1 cellular context compared by ENCODE assay signal in the genomic region with DNA sequence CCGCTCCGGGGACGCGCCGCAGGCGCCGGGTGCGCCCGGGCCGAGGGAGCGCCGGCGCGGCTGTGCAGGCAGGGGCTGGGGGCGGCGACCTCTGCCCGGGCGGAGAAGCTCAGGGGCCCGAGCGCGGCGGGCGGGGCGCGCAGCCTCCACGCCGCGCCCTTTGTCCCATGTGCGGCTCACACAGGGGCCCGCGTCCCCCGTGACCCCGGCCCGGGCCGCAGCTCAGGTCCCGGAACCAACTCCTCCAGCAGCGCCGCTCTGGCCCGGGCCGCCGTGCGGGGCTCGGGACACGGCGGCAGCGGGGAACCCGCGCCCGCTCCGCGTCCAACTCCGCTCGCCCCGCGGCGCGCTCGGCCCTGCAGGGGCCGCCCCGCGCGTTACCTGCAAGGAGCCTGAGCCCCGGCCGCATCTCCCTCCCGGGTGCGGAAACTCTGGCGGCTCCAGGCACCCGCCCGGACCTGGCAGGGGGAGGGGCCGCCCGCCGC.
TF ChIP-seq lines count a peak whose summit lies in the region.

A gene with protein sequence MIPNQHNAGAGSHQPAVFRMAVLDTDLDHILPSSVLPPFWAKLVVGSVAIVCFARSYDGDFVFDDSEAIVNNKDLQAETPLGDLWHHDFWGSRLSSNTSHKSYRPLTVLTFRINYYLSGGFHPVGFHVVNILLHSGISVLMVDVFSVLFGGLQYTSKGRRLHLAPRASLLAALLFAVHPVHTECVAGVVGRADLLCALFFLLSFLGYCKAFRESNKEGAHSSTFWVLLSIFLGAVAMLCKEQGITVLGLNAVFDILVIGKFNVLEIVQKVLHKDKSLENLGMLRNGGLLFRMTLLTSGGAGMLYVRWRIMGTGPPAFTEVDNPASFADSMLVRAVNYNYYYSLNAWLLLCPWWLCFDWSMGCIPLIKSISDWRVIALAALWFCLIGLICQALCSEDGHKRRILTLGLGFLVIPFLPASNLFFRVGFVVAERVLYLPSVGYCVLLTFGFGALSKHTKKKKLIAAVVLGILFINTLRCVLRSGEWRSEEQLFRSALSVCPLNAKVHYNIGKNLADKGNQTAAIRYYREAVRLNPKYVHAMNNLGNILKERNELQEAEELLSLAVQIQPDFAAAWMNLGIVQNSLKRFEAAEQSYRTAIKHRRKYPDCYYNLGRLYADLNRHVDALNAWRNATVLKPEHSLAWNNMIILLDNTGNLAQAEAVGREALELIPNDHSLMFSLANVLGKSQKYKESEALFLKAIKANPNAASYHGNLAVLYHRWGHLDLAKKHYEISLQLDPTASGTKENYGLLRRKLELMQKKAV (minus strand): TSS at position 433 of the 485 bp plus-strand sequence. CDS start 4,433 bp downstream, outside the sequence.

TF ChIP-seq in SK-N-SH treated with all-trans-retinoic acid at 6 μM for 48 hours, 23 proteins besides CTCF, POLR2A, EP300 and RAD21 (continued from another document):
- TF ChIP-seq, protein P1, sequence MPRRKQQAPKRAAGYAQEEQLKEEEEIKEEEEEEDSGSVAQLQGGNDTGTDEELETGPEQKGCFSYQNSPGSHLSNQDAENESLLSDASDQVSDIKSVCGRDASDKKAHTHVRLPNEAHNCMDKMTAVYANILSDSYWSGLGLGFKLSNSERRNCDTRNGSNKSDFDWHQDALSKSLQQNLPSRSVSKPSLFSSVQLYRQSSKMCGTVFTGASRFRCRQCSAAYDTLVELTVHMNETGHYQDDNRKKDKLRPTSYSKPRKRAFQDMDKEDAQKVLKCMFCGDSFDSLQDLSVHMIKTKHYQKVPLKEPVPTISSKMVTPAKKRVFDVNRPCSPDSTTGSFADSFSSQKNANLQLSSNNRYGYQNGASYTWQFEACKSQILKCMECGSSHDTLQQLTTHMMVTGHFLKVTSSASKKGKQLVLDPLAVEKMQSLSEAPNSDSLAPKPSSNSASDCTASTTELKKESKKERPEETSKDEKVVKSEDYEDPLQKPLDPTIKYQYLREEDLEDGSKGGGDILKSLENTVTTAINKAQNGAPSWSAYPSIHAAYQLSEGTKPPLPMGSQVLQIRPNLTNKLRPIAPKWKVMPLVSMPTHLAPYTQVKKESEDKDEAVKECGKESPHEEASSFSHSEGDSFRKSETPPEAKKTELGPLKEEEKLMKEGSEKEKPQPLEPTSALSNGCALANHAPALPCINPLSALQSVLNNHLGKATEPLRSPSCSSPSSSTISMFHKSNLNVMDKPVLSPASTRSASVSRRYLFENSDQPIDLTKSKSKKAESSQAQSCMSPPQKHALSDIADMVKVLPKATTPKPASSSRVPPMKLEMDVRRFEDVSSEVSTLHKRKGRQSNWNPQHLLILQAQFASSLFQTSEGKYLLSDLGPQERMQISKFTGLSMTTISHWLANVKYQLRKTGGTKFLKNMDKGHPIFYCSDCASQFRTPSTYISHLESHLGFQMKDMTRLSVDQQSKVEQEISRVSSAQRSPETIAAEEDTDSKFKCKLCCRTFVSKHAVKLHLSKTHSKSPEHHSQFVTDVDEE (CRISPR knock-in tag; IDR thresholded peaks at IDR 0.05), result no peak
- TF ChIP-seq ZNF8 (CRISPR knock-in tag; IDR thresholded peaks at IDR 0.05), result no peak
- TF ChIP-seq, protein P2, sequence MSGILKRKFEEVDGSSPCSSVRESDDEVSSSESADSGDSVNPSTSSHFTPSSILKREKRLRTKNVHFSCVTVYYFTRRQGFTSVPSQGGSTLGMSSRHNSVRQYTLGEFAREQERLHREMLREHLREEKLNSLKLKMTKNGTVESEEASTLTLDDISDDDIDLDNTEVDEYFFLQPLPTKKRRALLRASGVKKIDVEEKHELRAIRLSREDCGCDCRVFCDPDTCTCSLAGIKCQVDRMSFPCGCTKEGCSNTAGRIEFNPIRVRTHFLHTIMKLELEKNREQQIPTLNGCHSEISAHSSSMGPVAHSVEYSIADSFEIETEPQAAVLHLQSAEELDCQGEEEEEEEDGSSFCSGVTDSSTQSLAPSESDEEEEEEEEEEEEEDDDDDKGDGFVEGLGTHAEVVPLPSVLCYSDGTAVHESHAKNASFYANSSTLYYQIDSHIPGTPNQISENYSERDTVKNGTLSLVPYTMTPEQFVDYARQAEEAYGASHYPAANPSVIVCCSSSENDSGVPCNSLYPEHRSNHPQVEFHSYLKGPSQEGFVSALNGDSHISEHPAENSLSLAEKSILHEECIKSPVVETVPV (CRISPR knock-in tag; IDR thresholded peaks at IDR 0.05), result no peak
- TF ChIP-seq, protein P3, sequence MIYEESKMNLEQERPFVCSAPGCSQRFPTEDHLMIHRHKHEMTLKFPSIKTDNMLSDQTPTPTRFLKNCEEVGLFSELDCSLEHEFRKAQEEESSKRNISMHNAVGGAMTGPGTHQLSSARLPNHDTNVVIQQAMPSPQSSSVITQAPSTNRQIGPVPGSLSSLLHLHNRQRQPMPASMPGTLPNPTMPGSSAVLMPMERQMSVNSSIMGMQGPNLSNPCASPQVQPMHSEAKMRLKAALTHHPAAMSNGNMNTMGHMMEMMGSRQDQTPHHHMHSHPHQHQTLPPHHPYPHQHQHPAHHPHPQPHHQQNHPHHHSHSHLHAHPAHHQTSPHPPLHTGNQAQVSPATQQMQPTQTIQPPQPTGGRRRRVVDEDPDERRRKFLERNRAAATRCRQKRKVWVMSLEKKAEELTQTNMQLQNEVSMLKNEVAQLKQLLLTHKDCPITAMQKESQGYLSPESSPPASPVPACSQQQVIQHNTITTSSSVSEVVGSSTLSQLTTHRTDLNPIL (CRISPR knock-in tag; IDR thresholded peaks at IDR 0.05; ENCODE audit: low read depth), result no peak
- TF ChIP-seq ZC3H10 (CRISPR knock-in tag; IDR thresholded peaks at IDR 0.05), result no peak
- no peak for TF ChIP-seq ESRRG (CRISPR knock-in tag; IDR thresholded peaks at IDR 0.05)
- no peak for TF ChIP-seq ISL1 (CRISPR knock-in tag; IDR thresholded peaks at IDR 0.05)
- TF ChIP-seq, protein P4, sequence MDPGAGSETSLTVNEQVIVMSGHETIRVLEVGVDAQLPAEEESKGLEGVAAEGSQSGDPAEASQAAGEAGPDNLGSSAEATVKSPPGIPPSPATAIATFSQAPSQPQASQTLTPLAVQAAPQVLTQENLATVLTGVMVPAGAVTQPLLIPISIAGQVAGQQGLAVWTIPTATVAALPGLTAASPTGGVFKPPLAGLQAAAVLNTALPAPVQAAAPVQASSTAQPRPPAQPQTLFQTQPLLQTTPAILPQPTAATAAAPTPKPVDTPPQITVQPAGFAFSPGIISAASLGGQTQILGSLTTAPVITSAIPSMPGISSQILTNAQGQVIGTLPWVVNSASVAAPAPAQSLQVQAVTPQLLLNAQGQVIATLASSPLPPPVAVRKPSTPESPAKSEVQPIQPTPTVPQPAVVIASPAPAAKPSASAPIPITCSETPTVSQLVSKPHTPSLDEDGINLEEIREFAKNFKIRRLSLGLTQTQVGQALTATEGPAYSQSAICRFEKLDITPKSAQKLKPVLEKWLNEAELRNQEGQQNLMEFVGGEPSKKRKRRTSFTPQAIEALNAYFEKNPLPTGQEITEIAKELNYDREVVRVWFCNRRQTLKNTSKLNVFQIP (CRISPR knock-in tag; IDR thresholded peaks at IDR 0.05; ENCODE audit: borderline replicate concordance, low read depth), result no peak
- no peak for TF ChIP-seq OSR1 (CRISPR knock-in tag; IDR thresholded peaks at IDR 0.05)
- no peak for TF ChIP-seq GLIS3 (CRISPR knock-in tag; IDR thresholded peaks at IDR 0.05)
- TF ChIP-seq ZFP3 (CRISPR knock-in tag; IDR thresholded peaks at IDR 0.05), result no peak
- no peak for TF ChIP-seq TCF4 (CRISPR knock-in tag; IDR thresholded peaks at IDR 0.05; ENCODE audit: borderline replicate concordance)
- TF ChIP-seq ARNTL (CRISPR knock-in tag; IDR thresholded peaks at IDR 0.05; ENCODE audit: borderline replicate concordance, low read depth), result no peak
- TF ChIP-seq TOX (CRISPR knock-in tag; IDR thresholded peaks at IDR 0.05; ENCODE audit: borderline replicate concordance), result no peak
- TF ChIP-seq ZFP30 (CRISPR knock-in tag; IDR thresholded peaks at IDR 0.05), result no peak
- TF ChIP-seq RARB (CRISPR knock-in tag; IDR thresholded peaks at IDR 0.05), result no peak
- TF ChIP-seq SNAI2 (CRISPR knock-in tag; IDR thresholded peaks at IDR 0.05), result no peak
